Comparison of ENCODE assay signal across 23 cellular contexts in genomic region chr13:25473864-25474263, GRCh38.
"Had no signal": no experiment of that assay in that cellular context is flagged by ENCODE, and none has a peak within 500 bp of the region (broad histone marks: within the 10 kb centered on the region; RNA-seq: fewer than 3 reads in every experiment).

No MANE protein-coding gene starts in this region.

- H3K9me3 ChIP-seq: esophagus squamous epithelium, heart left ventricle, thoracic aorta, vagina had no signal

- H3K27me3 ChIP-seq: vagina had no signal

- H3K4me1 ChIP-seq: vagina had no signal

- DNase-seq: activated B cell treated with CpG ODN at 0.5 μM for 24 hours; activated CD4-positive, alpha-beta T cell treated with anti-CD3 and anti-CD28 coated beads for 36 hours; activated CD4-positive, alpha-beta T cell treated with anti-CD3 and anti-CD28 coated beads, Interleukin-2, amount 50 U/mL, for 4 hours; activated CD8-positive, alpha-beta memory T cell treated with anti-CD3 and anti-CD28 coated beads for 24 hours; activated CD8-positive, alpha-beta memory T cell treated with anti-CD3 and anti-CD28 coated beads, Interleukin-2, amount 50 U/mL, for 4 hours; activated naive CD4-positive, alpha-beta T cell treated with anti-CD3 and anti-CD28 coated beads for 36 hours; activated naive CD8-positive, alpha-beta T cell treated with anti-CD3 and anti-CD28 coated beads, Interleukin-2, amount 10 ng/mL, durations not matched to agents 7 days and 5 days; activated T-cell treated with anti-CD3 and anti-CD28 coated beads, Interleukin-2, amount 50 U/mL, for 4 hours; central memory CD4-positive, alpha-beta T cell; esophagus squamous epithelium; heart left ventricle; islet precursor cell; naive thymus-derived CD4-positive, alpha-beta T cell; occipital lobe; posterior cingulate gyrus; small intestine; stimulated activated CD4-positive, alpha-beta T cell treated with anti-CD3 and anti-CD28 coated beads, Interleukin-2, amount 100 ng/mL, for 48 hours; stimulated activated CD8-positive, alpha-beta memory T cell treated with anti-CD3 and anti-CD28 coated beads, Interleukin-4, amount 100 ng/mL, for 48 hours; stimulated activated naive CD4-positive, alpha-beta T cell had no signal

- ATAC-seq: activated CD4-positive, alpha-beta T cell treated with anti-CD3 and anti-CD28 coated beads for 36 hours; activated T-cell treated with anti-CD3 and anti-CD28 coated beads, Interleukin-2, amount 50 U/mL, for 4 hours; heart left ventricle; naive thymus-derived CD4-positive, alpha-beta T cell; sciatic nerve had no signal

- H3K36me3 ChIP-seq: esophagus squamous epithelium, heart left ventricle, thoracic aorta, vagina had no signal

- H3K27ac ChIP-seq: esophagus squamous epithelium, heart left ventricle, thoracic aorta, vagina had no signal

- H3K4me3 ChIP-seq: esophagus squamous epithelium, heart left ventricle, lung, thoracic aorta, vagina had no signal
